8 cellular contexts compared by ENCODE assay signal in the genomic region with DNA sequence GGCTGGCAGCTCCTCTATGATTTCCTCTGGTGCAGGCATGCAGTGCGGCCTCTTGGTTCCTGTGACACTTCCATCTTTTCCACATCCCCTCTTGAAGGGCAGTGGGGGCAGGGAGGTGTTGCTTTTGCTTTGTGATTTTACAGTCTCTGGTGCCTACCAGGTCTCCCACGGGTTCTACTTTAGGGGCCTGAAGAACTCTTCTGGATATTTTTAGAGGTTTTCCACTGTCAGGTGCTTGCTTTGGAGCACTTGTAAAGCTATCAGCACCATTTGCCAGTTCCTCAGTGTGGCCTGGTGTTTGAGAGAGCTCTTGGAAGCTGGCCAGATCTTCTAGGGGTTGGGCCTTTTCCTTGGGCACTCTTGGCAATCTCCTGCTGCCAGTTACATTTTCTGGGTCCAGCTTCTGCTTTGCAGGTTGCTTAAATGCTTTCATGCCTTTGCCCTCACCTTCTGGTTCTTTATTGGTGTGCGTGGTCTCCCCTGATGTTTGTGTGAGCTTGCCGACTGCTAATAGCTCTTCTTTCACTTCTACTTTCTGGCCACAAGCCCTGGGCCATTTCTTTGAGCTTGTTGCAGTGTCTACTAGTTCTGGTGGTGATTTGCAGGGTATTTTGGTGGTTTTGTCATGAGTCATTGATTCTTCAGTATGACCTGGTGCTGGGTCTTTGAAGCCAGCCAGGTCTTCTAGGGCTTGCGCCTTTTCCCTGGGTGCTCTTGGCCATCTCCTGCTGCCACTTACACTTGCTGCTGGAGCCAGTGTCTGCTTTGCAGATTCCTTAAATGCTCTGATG. TPM values are rescaled to one million over a fixed set of nuclear protein-coding genes. Genes with fewer than 3 reads are reported as not detected.
DNase-seq lines count a peak whose midpoint lies in the region; ATAC-seq and TF ChIP-seq lines count a peak whose summit lies in the region.

No MANE protein-coding gene starts in this region.

- no peak overlapping the region for H2AFZ ChIP-seq in Karpas-422 (ENCODE audit: low read length)

- no peaks in the 10 kb centered on the region for H3K9me3 Mint-ChIP-seq in type B pancreatic cell

- ATAC-seq in GM18519 (IDR thresholded peaks at IDR 0.05; ENCODE audit: low FRiP score, unreplicated experiment) (peak; percentile 96), GM21717 (IDR thresholded peaks at IDR 0.05; ENCODE audit: unreplicated experiment) (peak; percentile 96)

- peak overlapping the region; percentile 22 for H3K4me2 ChIP-seq in Karpas-422 (ENCODE audit: low read depth, low read length, poor library complexity, severe bottlenecking)

- H3K4me3 ChIP-seq in Karpas-422 (ENCODE audit: low read length): no peak overlapping the region

- no peaks in the 10 kb centered on the region for H3K27me3 ChIP-seq in Karpas-422 (ENCODE audit: low read length)

- no peaks in the 10 kb centered on the region for H3K36me3 ChIP-seq in Karpas-422 (ENCODE audit: insufficient read depth, low read length)

- no peak for TF ChIP-seq CTCF in type B pancreatic cell (conservative IDR thresholded peaks at IDR 0.05)

- no peaks in the 10 kb centered on the region for H3K9me3 ChIP-seq in Karpas-422 (ENCODE audit: low read length)

- H3K4me1 ChIP-seq in Karpas-422 (ENCODE audit: low read length): peaks cover 13% of the 10 kb centered on the region

- no peak overlapping the region for H3K27ac ChIP-seq in Karpas-422 (ENCODE audit: low read length)

- H3K27me3 Mint-ChIP-seq in type B pancreatic cell: no peaks in the 10 kb centered on the region

- no peaks in the 10 kb centered on the region for H3K36me3 Mint-ChIP-seq in type B pancreatic cell

- no peaks in the 10 kb centered on the region for H3K9me2 ChIP-seq in Karpas-422 (replicated peaks; ENCODE audit: insufficient read depth, low read length)

- no peak overlapping the region for H3K4me3 Mint-ChIP-seq in type B pancreatic cell

- H3K4me1 Mint-ChIP-seq in type B pancreatic cell (ENCODE audit: unreplicated experiment): no peaks in the 10 kb centered on the region

- no peak overlapping the region for H3K27ac Mint-ChIP-seq in type B pancreatic cell

- no peaks in the 10 kb centered on the region for H3K79me2 ChIP-seq in Karpas-422 (ENCODE audit: low read length)

- DNase-seq in Karpas-422 (peak; percentile 52), cerebellar cortex (ENCODE audit: low spot score) (peak; percentile 22), islet precursor cell (no peak), T1000 (lab: John Stamatoyannopoulos, UW) (no peak), NCI-H226 (no peak), type B pancreatic cell (ENCODE audit: extremely low spot score, unreplicated experiment) (no peak)

- H4K20me1 ChIP-seq in Karpas-422 (ENCODE audit: insufficient read depth, low read depth, low read length): no peaks in the 10 kb centered on the region

- peak overlapping the region; percentile 3; the same call in 1 of the 2 replicates for H3K9ac ChIP-seq in Karpas-422 (ENCODE audit: low read length)

RNA-seq across cellular contexts. Expression of a gene that starts 11.4 kb away (rescaled TPM):
- total RNA-seq in Karpas-422 (2014; rRNA removed; shearing (Covaris generic); ENCODE audit: low replicate concordance): 1.6 and 2.5 TPM in 2 replicates
- 1.2 and 3.8 TPM in 2 replicates for total RNA-seq in type B pancreatic cell (ENCODE audit: low replicate concordance)

RNA-seq across cellular contexts. Expression of a gene that starts 16.9 kb away (rescaled TPM):
- total RNA-seq in Karpas-422 (2014; rRNA removed; shearing (Covaris generic); ENCODE audit: low replicate concordance): 1.6 and 2.9 TPM in 2 replicates
- total RNA-seq in type B pancreatic cell (ENCODE audit: low replicate concordance): 3.5 and 4.3 TPM in 2 replicates

Comparison
In these comparisons a context has a peak if more than half of its experiments do, and no peak if none do; other contexts are left out.
1. DNase-seq: peak in Karpas-422 (single experiment) and cerebellar cortex (single experiment); none in islet precursor cell (single experiment), T1000 (single experiment), NCI-H226 (single experiment) and type B pancreatic cell (single experiment).